ENCODE assay signal across 1 cellular context in genomic region chr2:207163053-207163814, GRCh38.
TF ChIP-seq lines count a peak whose summit lies in the region.

No MANE protein-coding gene starts in this region.

TF ChIP-seq in HepG2, 621 proteins besides CTCF, POLR2A, EP300 and RAD21 (continued from another document and continues in another):
- TF ChIP-seq ZNF512 (CRISPR knock-in tag; IDR thresholded peaks at IDR 0.05) (no peak), ZNF788 (CRISPR knock-in tag; IDR thresholded peaks at IDR 0.05; ENCODE audit: borderline replicate concordance) (no peak), TEAD3 (CRISPR knock-in tag; optimal IDR thresholded peaks at IDR 0.05; ENCODE audit: borderline replicate concordance) (peak; percentile 44), HIC2 (CRISPR knock-in tag; IDR thresholded peaks at IDR 0.05; ENCODE audit: low read depth) (no peak), PHF8 (CRISPR knock-in tag; IDR thresholded peaks at IDR 0.05) (no peak), HMG20A (CRISPR knock-in tag; IDR thresholded peaks at IDR 0.05; ENCODE audit: borderline replicate concordance) (peak; percentile 17; the same call in 1 of the 2 replicates), ZMAT5 (CRISPR knock-in tag; IDR thresholded peaks at IDR 0.05; ENCODE audit: borderline replicate concordance, low read depth) (no peak), TRIM24 (CRISPR knock-in tag; IDR thresholded peaks at IDR 0.05) (no peak), ZNF383 (CRISPR knock-in tag; IDR thresholded peaks at IDR 0.05; ENCODE audit: borderline replicate concordance) (no peak), NFE2L2 (IDR thresholded peaks at IDR 0.05; ENCODE audit: low read length) (no peak), ZNF329 (CRISPR knock-in tag; IDR thresholded peaks at IDR 0.05; ENCODE audit: low read depth) (no peak), NCOA2 (CRISPR knock-in tag; IDR thresholded peaks at IDR 0.05) (no peak), ZKSCAN5 (CRISPR knock-in tag; IDR thresholded peaks at IDR 0.05) (no peak), ZNF33A (CRISPR knock-in tag; IDR thresholded peaks at IDR 0.05; ENCODE audit: borderline replicate concordance) (no peak), UBTF (CRISPR knock-in tag; IDR thresholded peaks at IDR 0.05) (no peak), ZNF281 (CRISPR knock-in tag; IDR thresholded peaks at IDR 0.05; ENCODE audit: borderline replicate concordance) (no peak), ZBTB7A (CRISPR knock-in tag; IDR thresholded peaks at IDR 0.05) (no peak), MTF1 (CRISPR knock-in tag; IDR thresholded peaks at IDR 0.05) (no peak), TCF7 (IDR thresholded peaks at IDR 0.05; ENCODE audit: low read depth) (no peak), SNAPC5 (CRISPR knock-in tag; IDR thresholded peaks at IDR 0.05; ENCODE audit: borderline replicate concordance) (no peak), ZNF691 (CRISPR knock-in tag; IDR thresholded peaks at IDR 0.05; ENCODE audit: borderline replicate concordance, low read depth) (no peak), RXRB (CRISPR knock-in tag; IDR thresholded peaks at IDR 0.05; ENCODE audit: borderline replicate concordance) (no peak), ZBTB3 (CRISPR knock-in tag; IDR thresholded peaks at IDR 0.05; ENCODE audit: borderline replicate concordance, low read depth) (no peak), RARA (CRISPR knock-in tag; IDR thresholded peaks at IDR 0.05) (peak; percentile 45; the same call in 1 of the 2 replicates), RFXAP (CRISPR knock-in tag; IDR thresholded peaks at IDR 0.05; ENCODE audit: borderline replicate concordance) (no peak), TEF (CRISPR knock-in tag; IDR thresholded peaks at IDR 0.05) (no peak), HDAC6 (IDR thresholded peaks at IDR 0.05; ENCODE audit: low read depth, low read length) (no peak), ZNF24 (IDR thresholded peaks at IDR 0.05) (no peak), SAFB2 (CRISPR knock-in tag; IDR thresholded peaks at IDR 0.05; ENCODE audit: borderline replicate concordance, low read depth) (no peak), HNF1A (IDR thresholded peaks at IDR 0.05; ENCODE audit: low read depth) (no peak), HNF1A (CRISPR knock-in tag; IDR thresholded peaks at IDR 0.05; ENCODE audit: borderline replicate concordance) (no peak), KLF9 (CRISPR knock-in tag; IDR thresholded peaks at IDR 0.05; ENCODE audit: low read depth) (no peak), NFKB2 (CRISPR knock-in tag; IDR thresholded peaks at IDR 0.05; ENCODE audit: borderline replicate concordance) (no peak), ZNF33B (CRISPR knock-in tag; IDR thresholded peaks at IDR 0.05) (no peak), MLLT10 (CRISPR knock-in tag; IDR thresholded peaks at IDR 0.05) (no peak), ZBTB26 (CRISPR knock-in tag; IDR thresholded peaks at IDR 0.05; ENCODE audit: borderline replicate concordance) (peak; percentile 91), ELF3 (CRISPR knock-in tag; IDR thresholded peaks at IDR 0.05) (peak; percentile 66), HBP1 (CRISPR knock-in tag; IDR thresholded peaks at IDR 0.05; ENCODE audit: low read depth) (peak; percentile 60; the same call in 1 of the 2 replicates), SRSF9 (IDR thresholded peaks at IDR 0.05; ENCODE audit: borderline replicate concordance, insufficient read depth, low read depth, low read length, poor library complexity, severe bottlenecking) (no peak), ZNF543 (CRISPR knock-in tag; IDR thresholded peaks at IDR 0.05) (no peak)
